20 cellular contexts compared by ENCODE assay signal in genomic region chr15:63801910-63802309, GRCh38.
"Had no signal": no experiment of that assay in that cellular context is flagged by ENCODE, and none has a peak within 500 bp of the region (broad histone marks: within the 10 kb centered on the region; RNA-seq: fewer than 3 reads in every experiment).

No MANE protein-coding gene starts in this region.

- H3K27me3 ChIP-seq: heart right ventricle, spleen, suprapubic skin, thyroid gland, upper lobe of left lung, uterus had no signal

- H3K9me3 ChIP-seq: mucosa of descending colon, psoas muscle, spleen, suprapubic skin, thyroid gland, upper lobe of left lung, uterus had no signal

- DNase-seq: effector memory CD4-positive, alpha-beta T cell; heart right ventricle; hypothalamus; kidney glomerular epithelial cell; mammary epithelial cell; mucosa of descending colon; psoas muscle; retina; spleen; stimulated activated CD4-positive, alpha-beta T cell treated with anti-CD3 and anti-CD28 coated beads, Interleukin-15, amount 100 ng/mL, for 24 hours; stimulated activated CD4-positive, alpha-beta T cell treated with anti-CD3 and anti-CD28 coated beads, Interleukin-1b, Interleukin-23, amount 100 ng/mL, for 48 hours; stimulated activated CD4-positive, alpha-beta T cell treated with anti-CD3 and anti-CD28 coated beads, Interleukin-4, amount 100 ng/mL, for 24 hours; stimulated activated naive CD4-positive, alpha-beta T cell; thyroid gland; upper lobe of left lung; uterus had no signal

- ATAC-seq: esophagus mucosa, heart right ventricle, mucosa of descending colon, psoas muscle, sciatic nerve had no signal

- H3K27ac Mint-ChIP-seq: nephron had no signal

- H3K27ac ChIP-seq: heart right ventricle, psoas muscle, spleen, suprapubic skin, thyroid gland, upper lobe of left lung, uterus had no signal

- H3K36me3 ChIP-seq: heart right ventricle, spleen, suprapubic skin, thyroid gland, upper lobe of left lung, uterus had no signal

- H3K4me3 Mint-ChIP-seq: nephron had no signal

- H3K4me1 ChIP-seq: uterus had no signal

- H3K4me3 ChIP-seq: heart right ventricle, mucosa of descending colon, psoas muscle, spleen, suprapubic skin, thyroid gland, upper lobe of left lung, uterus had no signal
